16 cellular contexts compared by ENCODE assay signal in genomic region chr11:77287615-77288273, GRCh38. TPM values are rescaled to one million over a fixed set of nuclear protein-coding genes. Genes with fewer than 3 reads are reported as not detected.
DNase-seq lines count a peak whose midpoint lies in the region; ATAC-seq, FAIRE-seq and TF ChIP-seq lines count a peak whose summit lies in the region.
"Had no signal": no experiment of that assay in that cellular context is flagged by ENCODE, and none has a peak within 500 bp of the region (broad histone marks: within the 10 kb centered on the region; RNA-seq: fewer than 3 reads in every experiment).

No MANE protein-coding gene starts in this region.

- 2% methylated on average over 5 of the region's 5 CpGs for WGBS in K562 (ENCODE audit: insufficient coverage, low coverage, missing lambda C conversion rate)
- 25% methylated on average over 4 of the region's 5 CpGs for WGBS in mesenchymal stem cell

- no peak overlapping the region for H2BK120ac ChIP-seq in mesenchymal stem cell (ENCODE audit: low read depth, low read length)

- H3K9me3 ChIP-seq in K562 (replicated peaks; ENCODE audit: control insufficient read depth, insufficient read depth, low read depth, low read length) = no peaks in the 10 kb centered on the region
- H3K9me3 ChIP-seq in mesenchymal stem cell (ENCODE audit: control insufficient read depth, low read length) = no peaks in the 10 kb centered on the region

- H3K18ac ChIP-seq in mesenchymal stem cell (ENCODE audit: low read depth in 1 of 2, low read length in 2 of 2) = peak overlapping the region in 1 of 2 experiments; percentile 43

- no peak overlapping the region for H3K9ac ChIP-seq in K562 (ENCODE audit: insufficient read depth in 1 of 2, low read depth in 2 of 2, low read length in 2 of 2)
- no peak overlapping the region for H3K9ac ChIP-seq in mesenchymal stem cell (ENCODE audit: low read length)

- CTCF ChIA-PET in K562 (lab: Yijun Ruan, JAX; ENCODE audit: low intra/inter-chr PET ratio) = no interaction called here

- no peaks in the 10 kb centered on the region for H3K9me1 ChIP-seq in K562 (ENCODE audit: control insufficient read depth, insufficient read depth, low read length)

- no peaks in the 10 kb centered on the region for H3K79me2 ChIP-seq in K562 (ENCODE audit: control insufficient read depth, insufficient read depth, low read length)

- no peak overlapping the region for H2BK15ac ChIP-seq in mesenchymal stem cell (ENCODE audit: low read depth, poor library complexity, severe bottlenecking)

- H4K8ac ChIP-seq in mesenchymal stem cell (ENCODE audit: low read length) = no peak overlapping the region

- no peak overlapping the region for H2BK5ac ChIP-seq in mesenchymal stem cell (ENCODE audit: low read depth, low read length, poor library complexity, severe bottlenecking)

- ATAC-seq in K562 (no peak), GM21423 (IDR thresholded peaks at IDR 0.05; ENCODE audit: unreplicated experiment) (no peak), GM19035 (IDR thresholded peaks at IDR 0.05; ENCODE audit: unreplicated experiment) (no peak)
- ATAC-seq: left cardiac atrium, Right ventricle myocardium inferior had no signal

- no peak overlapping the region for H3K4ac ChIP-seq in mesenchymal stem cell (ENCODE audit: low read depth in 1 of 2, low read length in 2 of 2)

- POLR2A ChIA-PET in K562 (lab: Yijun Ruan, JAX) = no interaction called here

- no peak for TF ChIP-seq EP300 in K562 (IDR thresholded peaks at IDR 0.05; ENCODE audit: low read length)

- no peaks in the 10 kb centered on the region for H4K20me1 ChIP-seq in K562 (replicated peaks; ENCODE audit: control insufficient read depth, insufficient read depth, low read length)

- H4K91ac ChIP-seq in mesenchymal stem cell (ENCODE audit: low read length) = peak overlapping the region; percentile 30

- no peaks in the 10 kb centered on the region for H3K36me3 ChIP-seq in K562 (ENCODE audit: control insufficient read depth, insufficient read depth, low read length)
- no peaks in the 10 kb centered on the region for H3K36me3 ChIP-seq in mesenchymal stem cell (ENCODE audit: control insufficient read depth in 1 of 2, insufficient read depth in 2 of 2, low read depth in 1 of 2, low read length in 2 of 2)

- intact Hi-C loops in K562 (cut with micrococcal nuclease) = no loop called here

- H2AFZ ChIP-seq in K562 (ENCODE audit: low read depth, low read length) (no peak overlapping the region), mesenchymal stem cell (ENCODE audit: low read depth, low read length) (no peak overlapping the region)

- no peak for TF ChIP-seq POLR2A in K562 (conservative IDR thresholded peaks at IDR 0.05)

- peak overlapping the region in 1 of 2 experiments; percentile 54 for H2BK12ac ChIP-seq in mesenchymal stem cell (ENCODE audit: low read length in 2 of 2)

- no peak overlapping the region for H3K27ac ChIP-seq in K562 (ENCODE audit: extremely low read depth, low read depth, low read length)
- no peak overlapping the region for H3K27ac ChIP-seq in mesenchymal stem cell (ENCODE audit: low read length, poor library complexity, severe bottlenecking)
- H3K27ac ChIP-seq: VCaP had no signal

- in situ Hi-C loops in K562 (cut with MboI) = no loop called here

- peak; percentile 85 for DNase-seq in AG20443 (ENCODE audit: low spot score)
- DNase-seq in HTR-8/SVneo (ENCODE audit: insufficient read length, low spot score) = peak; percentile 56
- DNase-seq in K562 (ENCODE audit: extremely low read depth in 1 of 4, low spot score in 3 of 4) = no peak
- peak; percentile 64 for DNase-seq in mesenchymal stem cell
- no peak for DNase-seq in NCI-H748 (lab: John Stamatoyannopoulos, UW; ENCODE audit: unreplicated experiment)
- no peak for DNase-seq in activated naive CD4-positive, alpha-beta T cell treated with anti-CD3 and anti-CD28 coated beads, Interleukin-2, amount 50 U/mL, for 16 hours
- DNase-seq: foreskin melanocyte, left cardiac atrium, NCI-H345 had no signal

- no peak overlapping the region for H2AK5ac ChIP-seq in mesenchymal stem cell (ENCODE audit: low read length, severe bottlenecking)

- FAIRE-seq in HTR-8/SVneo (lab: Jason Lieb, UNC) (peak; percentile 69), K562 (lab: Jason Lieb, UNC) (no peak)

- no peak for TF ChIP-seq CTCF in K562 (IDR thresholded peaks at IDR 0.05 in 2 of 3, conservative IDR thresholded peaks at IDR 0.05 in 1 of 3; ENCODE audit: insufficient read depth in 2 of 3, low read depth in 1 of 3, low read length in 3 of 3)

- no peaks in the 10 kb centered on the region for H3K79me1 ChIP-seq in mesenchymal stem cell (replicated peaks; ENCODE audit: low read length, poor library complexity, severe bottlenecking)

- no peak overlapping the region for H3K23ac ChIP-seq in mesenchymal stem cell (ENCODE audit: low read length in 2 of 2)

- H3K14ac ChIP-seq in mesenchymal stem cell (ENCODE audit: low read length in 2 of 2) = peak overlapping the region in 1 of 2 experiments; percentile 77

- no TSS peak for BruUV-seq in K562 (replicated peaks; lab: Mats Ljungman, UMichigan)

- no peaks in the 10 kb centered on the region for H3K4me1 ChIP-seq in K562 (replicated peaks in 1 of 2; ENCODE audit: control insufficient read depth in 2 of 2, insufficient read depth in 2 of 2, low read length in 2 of 2)
- H3K4me1 ChIP-seq in mesenchymal stem cell (ENCODE audit: control insufficient read depth, insufficient read depth, low read depth, low read length) = peaks cover 5% of the 10 kb centered on the region

- H3K27me3 ChIP-seq in K562 (ENCODE audit: control insufficient read depth in 2 of 2, insufficient read depth in 2 of 2, low read length in 2 of 2) (peaks cover 2 to 7% of the 10 kb centered on the region in 2 experiments; a peak in 1 of 5 replicates), mesenchymal stem cell (ENCODE audit: control insufficient read depth in 1 of 2, insufficient read depth in 1 of 2, low read length in 2 of 2) (no peaks in the 10 kb centered on the region)

- H3K4me3 ChIP-seq in K562 (no peak overlapping the region), mesenchymal stem cell (ENCODE audit: insufficient read depth in 1 of 2, low read depth in 1 of 2, low read length in 2 of 2) (no peak overlapping the region)

- H3K4me2 ChIP-seq in K562 (ENCODE audit: insufficient read depth, low read length) = no peak overlapping the region
- H3K4me2 ChIP-seq in mesenchymal stem cell (ENCODE audit: low read length, poor library complexity, severe bottlenecking) = no peak overlapping the region

- TF ChIP-seq RAD21 in K562 (CRISPR knock-in tag; conservative IDR thresholded peaks at IDR 0.05 in 1 of 2, IDR thresholded peaks at IDR 0.05 in 1 of 2) = no peak

TF ChIP-seq in K562, 482 proteins besides CTCF, POLR2A, EP300 and RAD21:
- TF ChIP-seq CEBPG (CRISPR knock-in tag; IDR thresholded peaks at IDR 0.05) (no peak), CEBPG (tag; conservative IDR thresholded peaks at IDR 0.05 in 1 of 2, IDR thresholded peaks at IDR 0.05 in 1 of 2) (peak in 1 of 2 experiments; percentile 29; a peak in 1 of 4 replicates), FOSL1 (tag; conservative IDR thresholded peaks at IDR 0.05) (peak; percentile 61), BRD4 (IDR thresholded peaks at IDR 0.05) (no peak)

RNA-seq across cellular contexts. Expression of gene GDPD4, which starts 13.7 kb away (rescaled TPM):
- total RNA-seq in K562 (2011; cell fraction: chromatin; rRNA removed; ENCODE audit: low replicate concordance) = 0.51 TPM in 1 of 2 replicates, not detected in the other
- total RNA-seq in K562 (2011; cell fraction: nucleolus; rRNA removed) = not detected in 2 replicates
- total RNA-seq in K562 (2011; cell fraction: nucleoplasm; rRNA removed) = not detected in 2 replicates
- not detected in 2 replicates for total RNA-seq in K562 (2014; rRNA removed)
- total RNA-seq in K562 (2014; rRNA removed; fragmentation: Illumina TruSeq; extraction: Trizol) = 0.40 TPM in 1 of 2 replicates, not detected in the other
- not detected in 2 replicates for total RNA-seq in K562 (2015; rRNA removed; fragmentation: Illumina TruSeq; extraction: Trizol)
- total RNA-seq in K562 (2021) = not detected in 2 replicates
- not detected in 2 replicates for polyA plus RNA-seq in K562 (2011; rRNA removed)
- polyA plus RNA-seq in K562 (2011; cell fraction: cytosol; rRNA removed) = not detected in 2 replicates
- polyA plus RNA-seq in K562 (2011; cell fraction: nucleus; rRNA removed) = 0.18 TPM in 1 of 2 replicates, not detected in the other
- polyA plus RNA-seq in K562 (2012) = 0.25 TPM in 1 of 2 replicates, not detected in the other
- polyA plus RNA-seq in K562 (2014; fragmentation: Illumina TruSeq; extraction: Trizol) = not detected in 2 replicates
- polyA plus RNA-seq in K562 (2014; fragmentation: Nextera tagmentation; extraction: Ambion mirVana) = not detected
- not detected in 2 replicates for polyA plus RNA-seq in K562 (2014; rRNA removed)
- polyA minus RNA-seq in K562 (2011; rRNA and poly(A)+ RNA removed) = not detected in 2 replicates
- polyA minus RNA-seq in K562 (2011; cell fraction: cytosol; rRNA and poly(A)+ RNA removed) = not detected in 2 replicates
- polyA minus RNA-seq in K562 (2011; cell fraction: nucleus; rRNA and poly(A)+ RNA removed) = 0.27 TPM in 1 of 2 replicates, not detected in the other
- not detected for polyA plus RNA-seq in mesenchymal stem cell (2013, experiment 1 of 2)
- polyA plus RNA-seq in mesenchymal stem cell (2013, experiment 2 of 2) = not detected
- total RNA-seq: cardiac septum; left cardiac atrium; natural killer cell treated with Interleukin-12 subunit alpha and Interleukin-12 subunit beta and Interleukin-15 and Interleukin-18, amount 100 ng/mL, for 72 hours; Right ventricle myocardium inferior; urinary bladder had no signal
- polyA plus RNA-seq: urinary bladder had no signal

Comparison
In these comparisons a context has a peak if more than half of its experiments do, and no peak if none do; other contexts are left out.
1. DNase-seq: peak in AG20443 (single experiment), HTR-8/SVneo (single experiment) and mesenchymal stem cell (single experiment); none in K562 (0 of 4), NCI-H748 (single experiment) and activated naive CD4-positive, alpha-beta T cell treated with anti-CD3 and anti-CD28 coated beads, Interleukin-2, amount 50 U/mL, for 16 hours (single experiment).